In the genomic region with DNA sequence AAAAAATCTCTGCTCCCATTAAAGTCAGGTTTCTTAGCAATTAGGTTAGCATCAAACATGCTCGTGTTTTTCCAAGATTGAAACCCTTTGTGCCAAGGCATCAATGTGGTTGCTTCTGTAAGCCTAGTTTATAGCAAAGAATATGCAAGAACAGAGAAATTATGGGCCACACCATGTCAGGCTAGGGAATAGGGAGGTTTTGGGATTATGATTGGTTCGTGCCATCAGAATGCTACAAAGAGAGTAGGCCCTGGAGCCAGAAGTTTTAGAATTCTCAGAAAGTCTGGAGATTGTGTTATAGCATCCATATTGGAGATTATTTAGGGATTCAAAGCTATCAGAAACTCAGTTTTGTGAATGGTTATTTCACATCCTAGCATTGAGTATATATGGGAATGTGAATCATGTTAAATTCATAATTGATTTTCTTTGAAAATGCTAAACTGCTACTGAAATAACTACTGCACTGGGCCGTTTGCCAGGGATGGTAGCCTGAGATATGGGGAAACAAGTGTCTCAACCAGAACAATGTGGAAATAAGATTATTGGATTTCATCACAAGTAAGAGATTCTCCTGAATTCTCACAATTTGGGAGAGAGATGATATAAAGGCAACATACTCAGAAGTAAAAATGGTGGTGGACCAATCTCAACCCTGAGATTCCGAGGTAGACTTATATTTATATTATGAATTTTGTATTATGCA, we compare ENCODE assay signal across 13 cellular contexts. TPM values are rescaled to one million over a fixed set of nuclear protein-coding genes. Genes with fewer than 3 reads are reported as not detected.
DNase-seq lines count a peak whose midpoint lies in the region; ATAC-seq lines count a peak whose summit lies in the region.
"Had no signal": no experiment of that assay in that cellular context is flagged by ENCODE, and none has a peak within 500 bp of the region (broad histone marks: within the 10 kb centered on the region; RNA-seq: fewer than 3 reads in every experiment).

No MANE protein-coding gene starts in this region.

- peaks cover 68% of the 10 kb centered on the region for H3K36me3 Mint-ChIP-seq in activated T-helper 17 cell treated with anti-CD3 and anti-CD28 coated beads, Interleukin-2, amount 50 U/mL, for 72 hours (ENCODE audit: low read depth)

- H3K4me3 Mint-ChIP-seq in activated T-helper 17 cell treated with anti-CD3 and anti-CD28 coated beads, Interleukin-2, amount 50 U/mL, for 72 hours, result peak overlapping the region; percentile 31
- H3K4me3 Mint-ChIP-seq: CD8-positive, alpha-beta memory T cell had no signal

- H3K4me1 Mint-ChIP-seq in activated T-helper 17 cell treated with anti-CD3 and anti-CD28 coated beads, Interleukin-2, amount 50 U/mL, for 72 hours, result peaks cover 50% of the 10 kb centered on the region

- H3K9me3 Mint-ChIP-seq in activated T-helper 17 cell treated with anti-CD3 and anti-CD28 coated beads, Interleukin-2, amount 50 U/mL, for 72 hours, result no peaks in the 10 kb centered on the region
- H3K9me3 Mint-ChIP-seq: CD8-positive, alpha-beta memory T cell; naive thymus-derived CD8-positive, alpha-beta T cell had no signal

- peak overlapping the region; percentile 44 for H3K27ac Mint-ChIP-seq in activated T-helper 17 cell treated with anti-CD3 and anti-CD28 coated beads, Interleukin-2, amount 50 U/mL, for 72 hours

- H3K27me3 Mint-ChIP-seq in activated T-helper 17 cell treated with anti-CD3 and anti-CD28 coated beads, Interleukin-2, amount 50 U/mL, for 72 hours, result no peaks in the 10 kb centered on the region
- H3K27me3 Mint-ChIP-seq: CD8-positive, alpha-beta memory T cell; naive thymus-derived CD8-positive, alpha-beta T cell had no signal

- no peak for ATAC-seq in activated T-helper 17 cell treated with anti-CD3 and anti-CD28 coated beads, Interleukin-2, amount 50 U/mL, for 72 hours (replicated peaks)
- ATAC-seq: left lung; naive thymus-derived CD8-positive, alpha-beta T cell had no signal

- DNase-seq in AML-193 (lab: John Stamatoyannopoulos, UW), result peak; percentile 63 to 85
- peak; percentile 12 for DNase-seq in GF-D8 (lab: John Stamatoyannopoulos, UW)
- peak; percentile 86 for DNase-seq in iris pigment epithelial cell (ENCODE audit: low read depth)
- no peak for DNase-seq in NCI-H2107 treated with DMSO at 0.1 percent for 48 hours (lab: John Stamatoyannopoulos, UW; ENCODE audit: unreplicated experiment)
- no peak for DNase-seq in UCSD-AML1 (lab: John Stamatoyannopoulos, UW; ENCODE audit: unreplicated experiment)
- DNase-seq in DMS114 treated with DMSO at 0.1 percent for 48 hours (lab: John Stamatoyannopoulos, UW; ENCODE audit: unreplicated experiment), result no peak
- DNase-seq: CD8-positive, alpha-beta memory T cell; left lung; MG63; naive thymus-derived CD8-positive, alpha-beta T cell; SHP77; stimulated activated CD4-positive, alpha-beta T cell treated with anti-CD3 and anti-CD28 coated beads, Interleukin-2, amount 100 ng/mL, for 48 hours had no signal

RNA-seq across cellular contexts. Expression of a gene that starts 45.3 kb away (rescaled TPM):
- 100 to 1,000 TPM in 1 of 2 donors, 10 to 100 TPM in 1; 77.2 to 209 TPM for total RNA-seq in activated T-helper 17 cell treated with anti-CD3 and anti-CD28 coated beads, Interleukin-2, amount 50 U/mL, for 72 hours

Comparison
In these comparisons a context has a peak if more than half of its experiments do, and no peak if none do; other contexts are left out.
1. DNase-seq: peak in AML-193 (2 of 2), GF-D8 (single experiment) and iris pigment epithelial cell (single experiment); none in NCI-H2107 treated with DMSO at 0.1 percent for 48 hours (single experiment), UCSD-AML1 (single experiment) and DMS114 treated with DMSO at 0.1 percent for 48 hours (single experiment).